ENCODE assay signal across 8 cellular contexts in the genomic region with DNA sequence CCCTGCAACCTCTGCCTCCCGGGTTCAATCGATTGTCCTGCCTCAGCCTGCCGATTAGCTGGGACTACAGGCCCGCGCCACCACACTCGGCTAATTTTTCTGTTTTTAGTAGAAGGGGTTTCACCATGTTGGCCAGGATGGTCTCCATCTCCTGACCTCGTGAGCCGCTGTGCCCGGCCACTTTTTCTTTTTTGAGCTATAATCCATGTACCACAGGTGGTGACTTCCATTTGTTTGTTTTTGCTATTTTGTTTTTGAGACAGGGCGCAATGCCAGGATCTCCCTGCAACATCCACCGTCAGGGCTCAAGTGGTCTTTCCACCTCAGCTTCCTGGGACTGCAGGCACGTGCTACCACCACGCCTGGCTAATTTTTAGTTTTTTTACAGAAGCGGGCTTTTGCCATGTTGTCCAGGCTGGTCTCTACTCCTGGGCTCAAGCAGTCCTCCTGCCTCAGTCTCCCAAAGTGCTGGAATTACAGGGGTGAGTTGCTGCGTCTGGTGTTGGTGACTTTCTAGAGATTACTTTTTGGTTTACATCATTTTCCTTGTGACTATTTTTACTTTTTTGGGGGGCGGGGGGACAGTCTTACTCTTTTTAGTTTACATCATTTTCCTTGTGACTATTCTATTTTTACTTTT. TPM values are rescaled to one million over a fixed set of nuclear protein-coding genes. Genes with fewer than 3 reads are reported as not detected.
DNase-seq lines count a peak whose midpoint lies in the region; ATAC-seq and TF ChIP-seq lines count a peak whose summit lies in the region.

No MANE protein-coding gene starts in this region.

- DNase-seq in Panc1 (ENCODE audit: low read depth, low spot score) (no peak), prostate gland (ENCODE audit: low spot score) (no peak), midbrain (lab: John Stamatoyannopoulos, UW) (no peak), NCI-H2171 treated with DMSO at 0.1 percent for 48 hours (lab: John Stamatoyannopoulos, UW) (no peak)

- H3K27me3 ChIP-seq in Panc1 (ENCODE audit: control insufficient read depth, insufficient read depth, low read length) (no peaks in the 10 kb centered on the region), esophagus (ENCODE audit: control insufficient read depth in 1 of 2, insufficient read depth in 2 of 2, low read length in 2 of 2) (no peaks in the 10 kb centered on the region), prostate gland (replicated peaks; ENCODE audit: insufficient read depth) (no peaks in the 10 kb centered on the region)

- 9 to 10% methylated on average over 16 of the region's 16 CpGs for WGBS in esophagus, 2 donors
- 15% methylated on average over 16 of the region's 16 CpGs for WGBS in prostate gland

- BruUV-seq in Panc1 (replicated peaks; lab: Mats Ljungman, UMichigan) = no TSS peak

- TF ChIP-seq CTCF in GM12875 (IDR thresholded peaks at IDR 0.05; ENCODE audit: borderline replicate concordance, insufficient read depth, low read depth, low read length) (no peak), Panc1 (IDR thresholded peaks at IDR 0.05) (no peak), prostate gland (IDR thresholded peaks at IDR 0.05) (no peak)

- ATAC-seq in Panc1 (no peak), HG03108 (IDR thresholded peaks at IDR 0.05; ENCODE audit: unreplicated experiment) (no peak), HG03439 (IDR thresholded peaks at IDR 0.05; ENCODE audit: unreplicated experiment) (no peak)

- H3K4me1 ChIP-seq in Panc1 (ENCODE audit: control insufficient read depth, insufficient read depth, low read length) (peaks cover 38% of the 10 kb centered on the region), esophagus (ENCODE audit: control insufficient read depth in 2 of 2, insufficient read depth in 2 of 2, low read length in 1 of 2) (peaks cover 0 to 10% of the 10 kb centered on the region in 2 donors), prostate gland (replicated peaks) (peaks cover 19% of the 10 kb centered on the region)

- intact Hi-C loops in Panc1 (cut with micrococcal nuclease; ENCODE audit: unreplicated experiment) = loop anchor here (10.0 kb wide), 1 partner anchor 101 kb away; the partner anchor contains the start of gene CLIC1
- intact Hi-C loops in prostate gland (cut with DNase I) = no loop called here

- H3K4me3 ChIP-seq in GM12875 (ENCODE audit: low read depth, low read length) = peak overlapping the region; percentile 66
- peak overlapping the region; percentile 77 to 95 for H3K4me3 ChIP-seq in Panc1 (ENCODE audit: low read depth in 2 of 2, low read length in 2 of 2)
- H3K4me3 ChIP-seq in esophagus (ENCODE audit: low read depth in 1 of 2, low read length in 2 of 2) = peak overlapping the region; percentile 33 to 68
- H3K4me3 ChIP-seq in prostate gland = peak overlapping the region; percentile 70 to 80

- in situ Hi-C loops in Panc1 (cut with HindIII; ENCODE audit: low pct_unique_long_range_greater_than_20kb, low sequenced_read_pairs) = no loop called here

- POLR2A ChIA-PET in Panc1 (lab: Charles Lee) = interaction anchor here (0.5 kb wide), 1 partner anchor 142 kb away, joined by 6 read pairs; no protein-coding TSS in a partner anchor

- H3K27ac ChIP-seq in Panc1 (ENCODE audit: low read length) = peak overlapping the region; percentile 95
- peak overlapping the region; percentile 26 to 91 for H3K27ac ChIP-seq in esophagus (ENCODE audit: low read depth in 2 of 2, low read length in 1 of 2)
- H3K27ac ChIP-seq in prostate gland = peak overlapping the region; percentile 97

- no peak for TF ChIP-seq POLR2A in prostate gland (IDR thresholded peaks at IDR 0.05)

- H3K9me3 ChIP-seq in Panc1 (ENCODE audit: control insufficient read depth, insufficient read depth, low read depth, low read length) = no peaks in the 10 kb centered on the region
- H3K9me3 ChIP-seq in esophagus (ENCODE audit: control insufficient read depth in 2 of 2, insufficient read depth in 1 of 2, low read depth in 1 of 2, low read length in 1 of 2) = no peaks in the 10 kb centered on the region
- H3K9me3 ChIP-seq in prostate gland = no peaks in the 10 kb centered on the region

- CTCF ChIA-PET in Panc1 (lab: Charles Lee) = no interaction called here

- H3K36me3 ChIP-seq in Panc1 (ENCODE audit: control insufficient read depth, insufficient read depth, low read length) (peaks cover 21% of the 10 kb centered on the region), esophagus (ENCODE audit: control insufficient read depth in 2 of 2, insufficient read depth in 2 of 2, low read length in 1 of 2) (peaks cover 0 to 14% of the 10 kb centered on the region in 2 donors), prostate gland (peaks cover 0 to 3% of the 10 kb centered on the region in 2 donors)

RNA-seq across cellular contexts. Expression of gene HSPA1B, which starts 8.6 kb away (rescaled TPM):
- total RNA-seq in Panc1 (2021; ENCODE audit: unreplicated experiment) (147 TPM), prostate gland (100 to 1,000 TPM; 331 to 360 TPM)
- 235 TPM for polyA plus RNA-seq in Panc1 (2012; ENCODE audit: insufficient read length)
- polyA plus RNA-seq in esophagus = 100 to 1,000 TPM in 1 of 2 donors, 10 to 100 TPM in 1; 26.9 to 103 TPM

RNA-seq across cellular contexts. Expression of gene HSPA1A, which starts 20.8 kb away (rescaled TPM):
- total RNA-seq in Panc1 (2021; ENCODE audit: unreplicated experiment) = 169 TPM
- 344 TPM for polyA plus RNA-seq in Panc1 (2012; ENCODE audit: insufficient read length)
- polyA plus RNA-seq in esophagus = 100 to 1,000 TPM; 105 to 125 TPM
- total RNA-seq in prostate gland = 100 to 1,000 TPM; 230 to 440 TPM

RNA-seq across cellular contexts. Expression of gene HSPA1L, which starts 21.1 kb away (rescaled TPM):
- total RNA-seq in Panc1 (2021; ENCODE audit: unreplicated experiment) (2.8 TPM), prostate gland (1 to 10 TPM; 1.5 to 8.5 TPM)
- polyA plus RNA-seq in Panc1 (2012; ENCODE audit: insufficient read length) = 3.8 TPM
- polyA plus RNA-seq in esophagus = under 1 TPM; 0.39 to 0.42 TPM

RNA-seq across cellular contexts. Expression of gene NEU1, which starts 26.5 kb away (rescaled TPM):
- 111 TPM for total RNA-seq in Panc1 (2021; ENCODE audit: unreplicated experiment)
- 103 TPM for polyA plus RNA-seq in Panc1 (2012; ENCODE audit: insufficient read length)
- polyA plus RNA-seq in esophagus = 10 to 100 TPM; 13.6 to 14.6 TPM
- 100 to 1,000 TPM in 1 of 2 donors, 10 to 100 TPM in 1; 88.4 to 117 TPM for total RNA-seq in prostate gland

RNA-seq across cellular contexts. Expression of gene LSM2, which starts 29.4 kb away (rescaled TPM):
- total RNA-seq in Panc1 (2021; ENCODE audit: unreplicated experiment) = 89.7 TPM
- 91.3 TPM for polyA plus RNA-seq in Panc1 (2012; ENCODE audit: insufficient read length)
- 10 to 100 TPM; 25.6 to 42.9 TPM for polyA plus RNA-seq in esophagus
- total RNA-seq in prostate gland = 10 to 100 TPM; 51.9 to 52.5 TPM
